In genomic region chr21:29075706-29076447, GRCh38 we compare ENCODE assay signal across 1 cellular context.
A peak's percentile ranks its signal among the peaks of the same experiment; 100 is the strongest.
TF ChIP-seq lines count a peak whose summit lies in the region.

No MANE protein-coding gene starts in this region.

TF ChIP-seq in HEK293, 187 proteins besides CTCF, POLR2A, EP300 and RAD21 (continued from another document):
- no peak for TF ChIP-seq PRDM4 (tag by site-specific recombination; IDR thresholded peaks at IDR 0.05)
- no peak for TF ChIP-seq ZNF18 (tag by site-specific recombination; IDR thresholded peaks at IDR 0.05)
- TF ChIP-seq ZNF274 (IDR thresholded peaks at IDR 0.05; ENCODE audit: low read length): no peak
- no peak for TF ChIP-seq ZNF274 (tag by site-specific recombination; IDR thresholded peaks at IDR 0.05; ENCODE audit: borderline replicate concordance)
- peak; percentile 93 for TF ChIP-seq ZNF639 (tag by site-specific recombination; IDR thresholded peaks at IDR 0.05)
- peak; percentile 35; the same call in 1 of the 2 replicates for TF ChIP-seq SP3 (tag by site-specific recombination; IDR thresholded peaks at IDR 0.05)
- no peak for TF ChIP-seq ZNF155 (tag by site-specific recombination; IDR thresholded peaks at IDR 0.05)
- TF ChIP-seq ZNF362 (tag by site-specific recombination; IDR thresholded peaks at IDR 0.05): no peak
- TF ChIP-seq ZSCAN4 (tag by site-specific recombination; IDR thresholded peaks at IDR 0.05): no peak
- no peak for TF ChIP-seq ZNF114 (tag by site-specific recombination; IDR thresholded peaks at IDR 0.05)
- TF ChIP-seq ZNF830 (tag by site-specific recombination; IDR thresholded peaks at IDR 0.05; ENCODE audit: low read depth): no peak
- no peak for TF ChIP-seq ZNF843 (tag by site-specific recombination; IDR thresholded peaks at IDR 0.05)
- TF ChIP-seq ZNF341 (tag by site-specific recombination; IDR thresholded peaks at IDR 0.05; ENCODE audit: low read depth): no peak
- no peak for TF ChIP-seq SETDB1 (IDR thresholded peaks at IDR 0.05; ENCODE audit: insufficient read length, low read length)
- peak; percentile 94 for TF ChIP-seq PRDM1 (tag by site-specific recombination; IDR thresholded peaks at IDR 0.05)
- no peak; the same call in 1 of the 2 replicates for TF ChIP-seq KLF8 (tag by site-specific recombination; IDR thresholded peaks at IDR 0.05)
- peak; percentile 55 for TF ChIP-seq SP2 (tag by site-specific recombination; IDR thresholded peaks at IDR 0.05)
- TF ChIP-seq ZNF658 (tag by site-specific recombination; IDR thresholded peaks at IDR 0.05): no peak
- TF ChIP-seq ZNF19 (tag by site-specific recombination; IDR thresholded peaks at IDR 0.05; ENCODE audit: low read depth): no peak
- peak; percentile 58 for TF ChIP-seq ZEB2 (tag by site-specific recombination; IDR thresholded peaks at IDR 0.05)
- 0 out of 2 replicates have a peak, but pooled peaks have one; percentile 61 for TF ChIP-seq BCL11A (tag by site-specific recombination; IDR thresholded peaks at IDR 0.05; ENCODE audit: low read depth)
- TF ChIP-seq ZNF221 (tag by site-specific recombination; IDR thresholded peaks at IDR 0.05; ENCODE audit: borderline replicate concordance): no peak
- TF ChIP-seq ZBTB8A (tag by site-specific recombination; IDR thresholded peaks at IDR 0.05): no peak
- no peak for TF ChIP-seq HOXA7 (CRISPR knock-in tag; IDR thresholded peaks at IDR 0.05; ENCODE audit: borderline replicate concordance)
- no peak for TF ChIP-seq ZBTB7A (tag by site-specific recombination; IDR thresholded peaks at IDR 0.05; ENCODE audit: low read depth)
- TF ChIP-seq ZNF26 (tag by site-specific recombination; IDR thresholded peaks at IDR 0.05): peak; percentile 9; the same call in 1 of the 2 replicates
- no peak for TF ChIP-seq ZNF140 (tag by site-specific recombination; IDR thresholded peaks at IDR 0.05)
